Comparison of ENCODE assay signal across 8 cellular contexts in genomic region chr9:136790640-136791465, GRCh38. TPM values are rescaled to one million over a fixed set of nuclear protein-coding genes. Genes with fewer than 3 reads are reported as not detected.
DNase-seq lines count a peak whose midpoint lies in the region; ATAC-seq, FAIRE-seq and TF ChIP-seq lines count a peak whose summit lies in the region.

Gene TMEM141 (plus strand): TSS chr9:136791344. CDS start chr9:136791371, 27 bp downstream.

- H3K23ac ChIP-seq in IMR-90 (ENCODE audit: low read depth, low read length) = peak within 1 kb of the TSS; percentile 85; the same call in 1 of the 2 replicates

- peak within 1 kb of the TSS; percentile 65; the same call in 1 of the 2 replicates for H4K91ac ChIP-seq in IMR-90 (ENCODE audit: insufficient read depth, low read depth, low read length)

- peak within 1 kb of the TSS; percentile 99 for H2AK5ac ChIP-seq in IMR-90 (ENCODE audit: low read depth, low read length)

- DNase-seq in D721Med (ENCODE audit: insufficient read length, low spot score) (peak; percentile 93), IMR-90 (peak; percentile 99), OCI-M1 (lab: John Stamatoyannopoulos, UW) (peak; percentile 99), activated T-cell treated with anti-CD3 and anti-CD28 coated beads for 24 hours (ENCODE audit: low read depth) (peak; percentile 100), epidermal melanocyte (ENCODE audit: insufficient read length, low spot score) (peak; percentile 97)
- DNase-seq in stimulated activated CD8-positive, alpha-beta memory T cell treated with anti-CD3 and anti-CD28 coated beads, Interleukin-4, amount 100 ng/mL, for 1 hour (ENCODE audit: low read depth in 2 of 2, low spot score in 1 of 2) = peak; percentile 99

- intact Hi-C loops in IMR-90 (cut with micrococcal nuclease) = no loop called here

- H3K4ac ChIP-seq in IMR-90 (ENCODE audit: low read depth, low read length) = peak within 1 kb of the TSS; percentile 93

- BruUV-seq in IMR-90 (replicated peaks; lab: Mats Ljungman, UMichigan) = no TSS peak

- H4K20me1 ChIP-seq in IMR-90 (ENCODE audit: insufficient read depth, low read length) = peaks cover 9% of the 10 kb centered on the region

- no peak for TF ChIP-seq RAD21 in IMR-90 (IDR thresholded peaks at IDR 0.05; ENCODE audit: low read length)

- peak within 1 kb of the TSS; percentile 79 for H3K27ac ChIP-seq in IMR-90 (ENCODE audit: insufficient read depth, low read length)

- no peak within 1 kb of the TSS for H2BK15ac ChIP-seq in IMR-90 (ENCODE audit: low read depth, low read length)

- H4K8ac ChIP-seq in IMR-90 (ENCODE audit: low read depth in 2 of 2, low read length in 2 of 2) = peak within 1 kb of the TSS; percentile 68 to 80

- no peak within 1 kb of the TSS for H2BK20ac ChIP-seq in IMR-90 (ENCODE audit: low read depth, low read length)

- ATAC-seq in GM21528 (IDR thresholded peaks at IDR 0.05; ENCODE audit: low FRiP score, unreplicated experiment) = peak; percentile 83
- ATAC-seq in IMR-90 (ENCODE audit: low read depth) = peak; percentile 96

- H3K4me3 ChIP-seq in IMR-90 (ENCODE audit: insufficient read depth, low read depth, low read length) (peak within 1 kb of the TSS; percentile 68), mononuclear cell (ENCODE audit: low read length) (peak within 1 kb of the TSS; percentile 55)

- H2BK120ac ChIP-seq in IMR-90 (ENCODE audit: low read depth, low read length) = no peak within 1 kb of the TSS

- H3K14ac ChIP-seq in IMR-90 (replicated peaks; ENCODE audit: low read depth, low read length) = peak within 1 kb of the TSS; percentile 93

- peak within 1 kb of the TSS; percentile 61 for H2BK5ac ChIP-seq in IMR-90 (ENCODE audit: low read depth, low read length, poor library complexity, severe bottlenecking)

- H3K4me2 ChIP-seq in IMR-90 (ENCODE audit: low read depth, low read length) = peak within 1 kb of the TSS; percentile 91

- peaks cover 8% of the 10 kb centered on the region; the same call in 1 of the 2 replicates for H3K36me3 ChIP-seq in IMR-90 (ENCODE audit: control insufficient read depth, insufficient read depth, low read length)

- dilution Hi-C loops in IMR-90 (cut with HindIII; ENCODE audit: low sequenced_read_pairs, unreplicated experiment) = no loop called here

- no peak for TF ChIP-seq POLR2A in IMR-90 (IDR thresholded peaks at IDR 0.05; ENCODE audit: low read depth, low read length)

- H3K9me3 ChIP-seq in IMR-90 (ENCODE audit: control insufficient read depth, insufficient read depth, low read length) (no peaks in the 10 kb centered on the region), mononuclear cell (ENCODE audit: low read depth, low read length) (no peaks in the 10 kb centered on the region)

- peak within 1 kb of the TSS; percentile 95 for H2AFZ ChIP-seq in IMR-90 (replicated peaks; ENCODE audit: low read length, poor library complexity)

- H2AK9ac ChIP-seq in IMR-90 (replicated peaks; ENCODE audit: low read depth, low read length, poor library complexity) = peak within 1 kb of the TSS; percentile 98

- POLR2A ChIA-PET in IMR-90 (lab: Charles Lee; ENCODE audit: unreplicated experiment) = no interaction called here

- H3K4me1 ChIP-seq in IMR-90 (ENCODE audit: control insufficient read depth, insufficient read depth, low read length) (peaks cover 5% of the 10 kb centered on the region; the same call in 1 of the 2 replicates), mononuclear cell (ENCODE audit: insufficient read depth, low read length) (peaks cover 35% of the 10 kb centered on the region)

- H3K18ac ChIP-seq in IMR-90 (ENCODE audit: low read depth, low read length) = 0 out of 2 replicates have a peak within 1 kb of the TSS, but pooled peaks have one; percentile 1

- no peaks in the 10 kb centered on the region; the same call in 1 of the 2 replicates for H3K27me3 ChIP-seq in IMR-90 (ENCODE audit: control insufficient read depth, insufficient read depth, low read length)
- H3K27me3 ChIP-seq in mononuclear cell (ENCODE audit: insufficient read depth, low read length) = no peaks in the 10 kb centered on the region

- CTCF ChIA-PET in IMR-90 (lab: Yijun Ruan, JAX) = interaction anchor here (0.6 to 1.2 kb wide), 3 partner anchors 12 to 238 kb away, joined by 3 to 4 read pairs (median 4); no protein-coding TSS in a partner anchor

- FAIRE-seq in D721Med (lab: Jason Lieb, UNC) = no peak

- peaks cover 3 to 24% of the 10 kb centered on the region in 2 experiments; a peak in 3 of 4 replicates for H3K79me1 ChIP-seq in IMR-90 (ENCODE audit: low read depth in 1 of 2, low read length in 2 of 2)

- in situ Hi-C loops in IMR-90 (cut with MboI; ENCODE audit: low sequenced_read_pairs) = no loop called here

- no peak for TF ChIP-seq CTCF in D721Med (IDR thresholded peaks at IDR 0.05; ENCODE audit: insufficient read depth, missing control alignments)
- TF ChIP-seq CTCF in IMR-90 (conservative IDR thresholded peaks at IDR 0.05; ENCODE audit: low read depth, low read length) = no peak

- H4K5ac ChIP-seq in IMR-90 (ENCODE audit: low read depth, low read length) = peak within 1 kb of the TSS; percentile 28

- H3K9me1 ChIP-seq in IMR-90 (ENCODE audit: insufficient read depth, low read length) = no peaks in the 10 kb centered on the region

- WGBS in IMR-90 (ENCODE audit: extremely low coverage in 2 of 2, insufficient read length in 1 of 2), 2 experiments = 0% methylated on average over 25 of the region's 65 CpGs; no CpG with 5 or more reads in 1 of the 2 experiments

- peak within 1 kb of the TSS; percentile 87 for H3K9ac ChIP-seq in IMR-90 (ENCODE audit: low read depth, low read length)

- H3K56ac ChIP-seq in IMR-90 (ENCODE audit: extremely low read depth, insufficient read depth, low read length) = peak within 1 kb of the TSS; percentile 21; the same call in 1 of the 2 replicates

TF ChIP-seq in IMR-90, 13 proteins besides CTCF, POLR2A, EP300 and RAD21:
- TF ChIP-seq CHD1 (IDR thresholded peaks at IDR 0.05; ENCODE audit: low read depth, low read length) (no peak), CEBPB (IDR thresholded peaks at IDR 0.05; ENCODE audit: low read depth, low read length) (no peak), BHLHE40 (IDR thresholded peaks at IDR 0.05; ENCODE audit: low read depth, low read length) (no peak), RCOR1 (IDR thresholded peaks at IDR 0.05; ENCODE audit: insufficient replicate concordance, low read length) (no peak), MXI1 (IDR thresholded peaks at IDR 0.05; ENCODE audit: borderline replicate concordance, low read depth, low read length) (peak; percentile 21; the same call in 1 of the 2 replicates), MAZ (IDR thresholded peaks at IDR 0.05; ENCODE audit: borderline replicate concordance, low read depth, low read length) (peak; percentile 47; the same call in 1 of the 2 replicates), MAFK (IDR thresholded peaks at IDR 0.05; ENCODE audit: low read depth, low read length) (no peak), NFE2L2 (IDR thresholded peaks at IDR 0.05; ENCODE audit: low read depth, low read length) (no peak)
- TF ChIP-seq, protein P1, sequence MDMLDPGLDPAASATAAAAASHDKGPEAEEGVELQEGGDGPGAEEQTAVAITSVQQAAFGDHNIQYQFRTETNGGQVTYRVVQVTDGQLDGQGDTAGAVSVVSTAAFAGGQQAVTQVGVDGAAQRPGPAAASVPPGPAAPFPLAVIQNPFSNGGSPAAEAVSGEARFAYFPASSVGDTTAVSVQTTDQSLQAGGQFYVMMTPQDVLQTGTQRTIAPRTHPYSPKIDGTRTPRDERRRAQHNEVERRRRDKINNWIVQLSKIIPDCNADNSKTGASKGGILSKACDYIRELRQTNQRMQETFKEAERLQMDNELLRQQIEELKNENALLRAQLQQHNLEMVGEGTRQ (IDR thresholded peaks at IDR 0.05; ENCODE audit: low read depth, low read length) = peak; percentile 54

RNA-seq across cellular contexts. Expression of gene TMEM141, which starts in this region (rescaled TPM):
- 37.2 and 39.1 TPM in 2 replicates for total RNA-seq in IMR-90 (2012; rRNA removed)
- 72.6 and 77.8 TPM in 2 replicates for polyA plus RNA-seq in IMR-90 (2012; rRNA removed)
- 34.8 and 74.5 TPM in 2 replicates for polyA plus RNA-seq in IMR-90 (2012; cell fraction: cytosol; rRNA removed)
- polyA plus RNA-seq in IMR-90 (2012; cell fraction: nucleus; rRNA removed; ENCODE audit: low replicate concordance) = 41.7 and 43.6 TPM in 2 replicates
- total RNA-seq in mononuclear cell = 16.1 TPM

Comparison
In these comparisons a context has a peak if more than half of its experiments do, and no peak if none do; other contexts are left out.
1. Peak in every context shown above with its lines: DNase-seq, ATAC-seq, H3K4me3 ChIP-seq and H3K27ac ChIP-seq.